11 cellular contexts compared by ENCODE assay signal in genomic region chr13:112899618-112900600, GRCh38.
"Had no signal": no experiment of that assay in that cellular context is flagged by ENCODE, and none has a peak within 500 bp of the region (broad histone marks: within the 10 kb centered on the region; RNA-seq: fewer than 3 reads in every experiment).

No MANE protein-coding gene starts in this region.

- H3K9me3 Mint-ChIP-seq: T-helper 2 cell treated with Interferon-gamma antibody and Interleukin-4, amounts not matched to agents 5 μg/mL and 100 μg/mL, for 36 hours; type B pancreatic cell had no signal

- H3K36me3 ChIP-seq: left lung had no signal

- ATAC-seq: left lung had no signal

- H3K4me3 ChIP-seq: dorsolateral prefrontal cortex, left lung had no signal

- H3K4me3 Mint-ChIP-seq: activated T-helper 1 cell treated with anti-CD3 and anti-CD28 coated beads, Interleukin-12 subunit alpha, Interleukin-12 subunit beta, Interleukin-2, Interleukin-4 antibody, amounts not matched to agents 30 ng/mL and 10 ng/mL and 1 ng/mL, durations not matched to agents 14 hours and 24 hours and 36 hours; nephron; T-helper 2 cell treated with Interferon-gamma antibody and Interleukin-4, amounts not matched to agents 5 μg/mL and 100 μg/mL, for 36 hours; type B pancreatic cell had no signal

- DNase-seq: activated CD4-positive, alpha-beta T cell treated with anti-CD3 and anti-CD28 coated beads, Interleukin-2, amount 50 U/mL, for 1 hour; erythroblast; mesenchymal stem cell; stimulated activated CD4-positive, alpha-beta T cell treated with anti-CD3 and anti-CD28 coated beads, Interleukin-2, amount 100 ng/mL, for 48 hours; stimulated activated naive CD4-positive, alpha-beta T cell had no signal

- H3K27ac Mint-ChIP-seq: activated T-helper 1 cell treated with anti-CD3 and anti-CD28 coated beads, Interleukin-12 subunit alpha, Interleukin-12 subunit beta, Interleukin-2, Interleukin-4 antibody, amounts not matched to agents 30 ng/mL and 10 ng/mL and 1 ng/mL, durations not matched to agents 14 hours and 24 hours and 36 hours; T-helper 2 cell treated with Interferon-gamma antibody and Interleukin-4, amounts not matched to agents 5 μg/mL and 100 μg/mL, for 36 hours; type B pancreatic cell had no signal

- H3K27ac ChIP-seq: left lung had no signal

- H3K36me3 Mint-ChIP-seq: type B pancreatic cell had no signal
